Comparison of ENCODE assay signal across 24 cellular contexts in the genomic region with DNA sequence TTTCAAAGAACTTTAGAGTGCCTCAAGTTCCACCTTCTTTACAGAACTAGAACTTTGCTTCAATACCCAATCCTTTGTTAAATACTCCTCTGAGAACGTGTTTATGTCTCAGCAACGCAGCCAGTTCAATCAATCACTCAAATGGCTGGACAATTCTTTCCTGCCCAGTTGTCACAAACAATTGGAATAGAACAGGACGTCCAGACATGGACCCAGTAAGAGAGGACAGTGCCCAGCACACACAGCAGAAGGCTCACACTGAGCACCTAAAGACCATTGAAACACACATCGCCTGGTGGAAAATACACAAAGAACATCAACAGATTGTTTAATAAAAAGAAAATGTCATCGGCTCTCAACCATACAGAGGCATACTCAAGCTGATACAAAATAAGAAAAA.
DNase-seq lines count a peak whose midpoint lies in the region; ATAC-seq and TF ChIP-seq lines count a peak whose summit lies in the region.
"Had no signal": no experiment of that assay in that cellular context is flagged by ENCODE, and none has a peak within 500 bp of the region (broad histone marks: within the 10 kb centered on the region; RNA-seq: fewer than 3 reads in every experiment).

No MANE protein-coding gene starts in this region.

- ATAC-seq in lower lobe of right lung (peak in 1 of 2 donors; percentile 29), GM18909 (IDR thresholded peaks at IDR 0.05; ENCODE audit: poor library complexity, unreplicated experiment) (no peak), HG02938 (IDR thresholded peaks at IDR 0.05; ENCODE audit: unreplicated experiment) (no peak)
- ATAC-seq: A549, GM12878 had no signal

- H3K9me3 ChIP-seq in right atrium auricular region: no peaks in the 10 kb centered on the region
- H3K9me3 ChIP-seq in left ventricle myocardium inferior (replicated peaks): no peaks in the 10 kb centered on the region
- no peaks in the 10 kb centered on the region for H3K9me3 ChIP-seq in lower lobe of right lung
- H3K9me3 ChIP-seq: A549; BE2C; BLaER1 treated with 17β-estradiol and CSF1 and Interleukin-3, amounts not matched to agents 10 nM and 100 nM had no signal

- peaks cover 0 to 10% of the 10 kb centered on the region in 2 donors for H3K4me1 ChIP-seq in right atrium auricular region
- H3K4me1 ChIP-seq in left ventricle myocardium inferior: peaks cover 11% of the 10 kb centered on the region
- no peaks in the 10 kb centered on the region for H3K4me1 ChIP-seq in lower lobe of right lung
- H3K4me1 ChIP-seq: A549 had no signal

- intact Hi-C loops in left ventricle myocardium inferior (cut with micrococcal nuclease) (no loop called here), lower lobe of right lung (cut with DNase I) (no loop called here)

- no peak overlapping the region for H3K27ac ChIP-seq in right atrium auricular region
- no peak overlapping the region for H3K27ac ChIP-seq in left ventricle myocardium inferior (replicated peaks)
- H3K27ac ChIP-seq in lower lobe of right lung: peak overlapping the region; percentile 50
- H3K27ac ChIP-seq: 22Rv1; A549; BLaER1 treated with 17β-estradiol and CSF1 and Interleukin-3, amounts not matched to agents 10 nM and 100 nM had no signal

- DNase-seq in right atrium auricular region (ENCODE audit: low spot score) (peak; percentile 0), left ventricle myocardium inferior (no peak), lower lobe of right lung (no peak), retina (peak; percentile 50), 8988T (no peak), iPS-NIHi7 (ENCODE audit: extremely low spot score) (no peak)
- DNase-seq: ACHN; AML-193; BE2C; CD4-positive, alpha-beta T cell; CD8-positive, alpha-beta memory T cell; DMS 273 treated with DMSO at 0.1 percent for 48 hours; DMS79; EL; GDM1; GOT3; H7; HCEC 1CT had no signal

- TF ChIP-seq CTCF in right atrium auricular region (IDR thresholded peaks at IDR 0.05): no peak
- TF ChIP-seq CTCF in left ventricle myocardium inferior (IDR thresholded peaks at IDR 0.05; ENCODE audit: borderline replicate concordance): no peak
- TF ChIP-seq CTCF in lower lobe of right lung (IDR thresholded peaks at IDR 0.05): no peak

- H3K4me3 ChIP-seq in right atrium auricular region (no peak overlapping the region), left ventricle myocardium inferior (no peak overlapping the region), lower lobe of right lung (no peak overlapping the region)
- H3K4me3 ChIP-seq: A549; BLaER1 treated with 17β-estradiol and CSF1 and Interleukin-3, amounts not matched to agents 10 nM and 100 nM; GM12878 had no signal

- H3K36me3 ChIP-seq in right atrium auricular region: no peaks in the 10 kb centered on the region
- no peaks in the 10 kb centered on the region for H3K36me3 ChIP-seq in left ventricle myocardium inferior
- no peaks in the 10 kb centered on the region for H3K36me3 ChIP-seq in lower lobe of right lung
- H3K36me3 ChIP-seq: BE2C; BLaER1 treated with 17β-estradiol and CSF1 and Interleukin-3, amounts not matched to agents 10 nM and 100 nM had no signal

- H3K27me3 ChIP-seq in right atrium auricular region: no peaks in the 10 kb centered on the region
- peaks cover 7% of the 10 kb centered on the region for H3K27me3 ChIP-seq in left ventricle myocardium inferior (ENCODE audit: low read depth)
- no peaks in the 10 kb centered on the region for H3K27me3 ChIP-seq in lower lobe of right lung (ENCODE audit: low read depth)
- H3K27me3 ChIP-seq: BE2C; BLaER1 treated with 17β-estradiol and CSF1 and Interleukin-3, amounts not matched to agents 10 nM and 100 nM had no signal

Comparison
In these comparisons a context has a peak if more than half of its experiments do, and no peak if none do; other contexts are left out.
1. DNase-seq: peak in right atrium auricular region (single experiment) and retina (single experiment); none in left ventricle myocardium inferior (single experiment), lower lobe of right lung (single experiment), 8988T (single experiment) and iPS-NIHi7 (single experiment).